ENCODE assay signal across 8 cellular contexts in genomic region chr15:65184944-65185717, GRCh38. TPM values are rescaled to one million over a fixed set of nuclear protein-coding genes. Genes with fewer than 3 reads are reported as not detected.
A peak's percentile ranks its signal among the peaks of the same experiment; 100 is the strongest.
DNase-seq lines count a peak whose midpoint lies in the region; ATAC-seq and TF ChIP-seq lines count a peak whose summit lies in the region.

TSS of gene CLPX (minus strand) at chr15:65185342. CDS start at chr15:65185153, 189 bp downstream.

- ATAC-seq in CD4-positive, CD25-positive, alpha-beta regulatory T cell (ENCODE audit: low read depth in 2 of 2), result peak; percentile 91 to 96
- peak; percentile 78 for ATAC-seq in GM19452 (IDR thresholded peaks at IDR 0.05; ENCODE audit: unreplicated experiment)

- peak within 1 kb of the TSS; percentile 94 to 97 (median 96) for H3K4me3 Mint-ChIP-seq in CD4-positive, CD25-positive, alpha-beta regulatory T cell
- H3K4me3 Mint-ChIP-seq in activated CD4-positive, alpha-beta memory T cell treated with anti-CD3 and anti-CD28 coated beads for 36 hours, result peak within 1 kb of the TSS; percentile 95

- H3K27ac Mint-ChIP-seq in CD4-positive, CD25-positive, alpha-beta regulatory T cell, result peak within 1 kb of the TSS; percentile 96 to 98 (median 97)
- peak within 1 kb of the TSS; percentile 88 for H3K27ac Mint-ChIP-seq in activated CD4-positive, alpha-beta memory T cell treated with anti-CD3 and anti-CD28 coated beads for 36 hours

- POLR2A ChIA-PET in activated CD4-positive, alpha-beta memory T cell treated with anti-CD3 and anti-CD28 coated beads for 36 hours (lab: Charles Lee), result interaction anchor here (0.7 to 3.1 kb wide), 8 partner anchors 24 to 684 kb away, joined by 3 to 33 read pairs (median 4); partner anchors contain the start of genes PARP16, RAB11A and RNU5B-1

- peaks cover 17 to 43% (median 23%) of the 10 kb centered on the region in 4 donors for H3K4me1 Mint-ChIP-seq in CD4-positive, CD25-positive, alpha-beta regulatory T cell
- peaks cover 30% of the 10 kb centered on the region for H3K4me1 Mint-ChIP-seq in activated CD4-positive, alpha-beta memory T cell treated with anti-CD3 and anti-CD28 coated beads for 36 hours (ENCODE audit: low read depth)

- H3K9me3 Mint-ChIP-seq in CD4-positive, CD25-positive, alpha-beta regulatory T cell, result no peaks in the 10 kb centered on the region
- H3K9me3 Mint-ChIP-seq in activated CD4-positive, alpha-beta memory T cell treated with anti-CD3 and anti-CD28 coated beads for 36 hours, result no peaks in the 10 kb centered on the region

- DNase-seq in CD4-positive, CD25-positive, alpha-beta regulatory T cell, result peak; percentile 87 to 98 (median 93)
- DNase-seq in HK-2 (ENCODE audit: unreplicated experiment) (peak; percentile 80), NCI-H82 treated with DMSO at 0.1 percent for 48 hours (lab: John Stamatoyannopoulos, UW; ENCODE audit: unreplicated experiment) (peak; percentile 74), dorsolateral prefrontal cortex (peak; percentile 74 to 93 (median 90))
- peak; percentile 93 for DNase-seq in activated CD4-positive, alpha-beta memory T cell treated with anti-CD3 and anti-CD28 coated beads for 36 hours
- DNase-seq in stimulated activated CD4-positive, alpha-beta T cell treated with anti-CD3 and anti-CD28 coated beads, Interleukin-4, amount 100 ng/mL, for 1 hour, result peak; percentile 90

- no peaks in the 10 kb centered on the region for H3K27me3 ChIP-seq in CD4-positive, CD25-positive, alpha-beta regulatory T cell (ENCODE audit: control insufficient read depth, insufficient read depth, low read length)
- H3K27me3 ChIP-seq in dorsolateral prefrontal cortex, result no peaks in the 10 kb centered on the region
- no peaks in the 10 kb centered on the region for H3K27me3 ChIP-seq in liver (ENCODE audit: control insufficient read depth in 4 of 4, insufficient read depth in 4 of 4, low read length in 3 of 4)

- TF ChIP-seq CTCF in dorsolateral prefrontal cortex (IDR thresholded peaks at IDR 0.05 in 54 of 56, conservative IDR thresholded peaks at IDR 0.05 in 2 of 56; ENCODE audit: low read depth in 1 of 56, partially characterized antibody in 56 of 56) (peak in 17 of 56 donors; percentile 4 to 40 (median 17)), liver (IDR thresholded peaks at IDR 0.05; ENCODE audit: low read depth, low read length, missing input control) (no peak)

- H3K36me3 Mint-ChIP-seq in CD4-positive, CD25-positive, alpha-beta regulatory T cell, result peaks cover 4% of the 10 kb centered on the region
- peaks cover 11% of the 10 kb centered on the region for H3K36me3 Mint-ChIP-seq in activated CD4-positive, alpha-beta memory T cell treated with anti-CD3 and anti-CD28 coated beads for 36 hours

- intact Hi-C loops in activated CD4-positive, alpha-beta memory T cell treated with anti-CD3 and anti-CD28 coated beads for 36 hours (cut with micrococcal nuclease), result loop anchor here (1.0 to 10.0 kb wide), 5 partner anchors 52 to 196 kb away; partner anchors contain the start of genes PDCD7, RNU5A-1, RNU5B-1 and SPG21
- intact Hi-C loops in dorsolateral prefrontal cortex (cut with DNase I), result loop anchor here (2.0 to 5.0 kb wide), 4 partner anchors 50 to 202 kb away; partner anchors contain the start of gene PDCD7 (in 1 of the 2)

- H3K36me3 ChIP-seq in CD4-positive, CD25-positive, alpha-beta regulatory T cell (ENCODE audit: control insufficient read depth, insufficient read depth, low read length), result peaks cover 1% of the 10 kb centered on the region
- peaks cover 0 to 3% (median 0%) of the 10 kb centered on the region in 4 donors for H3K36me3 ChIP-seq in liver (ENCODE audit: control insufficient read depth in 4 of 4, insufficient read depth in 3 of 4, low read depth in 1 of 4, low read length in 3 of 4)

- no peaks in the 10 kb centered on the region for H3K27me3 Mint-ChIP-seq in CD4-positive, CD25-positive, alpha-beta regulatory T cell
- no peaks in the 10 kb centered on the region for H3K27me3 Mint-ChIP-seq in activated CD4-positive, alpha-beta memory T cell treated with anti-CD3 and anti-CD28 coated beads for 36 hours

- H3K9ac ChIP-seq in liver (ENCODE audit: low read depth in 1 of 2, low read length in 2 of 2), result peak within 1 kb of the TSS; percentile 100

- CTCF ChIA-PET in activated CD4-positive, alpha-beta memory T cell treated with anti-CD3 and anti-CD28 coated beads for 36 hours (lab: Charles Lee), result interaction anchor here (0.8 to 3.7 kb wide), 7 partner anchors 27 to 200 kb away, joined by 3 to 20 read pairs (median 4); partner anchors contain the start of genes CILP, PARP16 and RNU5B-1

- peaks cover 28% of the 10 kb centered on the region for H3K4me1 ChIP-seq in CD4-positive, CD25-positive, alpha-beta regulatory T cell (ENCODE audit: control insufficient read depth, insufficient read depth, low read length, poor library complexity, severe bottlenecking)
- H3K4me1 ChIP-seq in liver (ENCODE audit: control insufficient read depth in 4 of 4, insufficient read depth in 4 of 4, low read length in 3 of 4), result peaks cover 7 to 21% (median 16%) of the 10 kb centered on the region in 4 donors

- under 1% methylated on average over 67 of the region's 67 CpGs for WGBS in liver

- H3K4me3 ChIP-seq in CD4-positive, CD25-positive, alpha-beta regulatory T cell (ENCODE audit: low read depth, low read length), result peak within 1 kb of the TSS; percentile 92
- H3K4me3 ChIP-seq in dorsolateral prefrontal cortex (peak within 1 kb of the TSS; percentile 66 to 100 (median 94)), liver (ENCODE audit: low read depth in 1 of 3, low read length in 3 of 3) (peak within 1 kb of the TSS; percentile 67 to 96 (median 94))

- peak within 1 kb of the TSS; percentile 81 for H3K27ac ChIP-seq in CD4-positive, CD25-positive, alpha-beta regulatory T cell (ENCODE audit: insufficient read depth, low read length, poor library complexity, severe bottlenecking)
- peak within 1 kb of the TSS; percentile 80 to 99 (median 96) for H3K27ac ChIP-seq in dorsolateral prefrontal cortex
- peak within 1 kb of the TSS; percentile 98 to 99 for H3K27ac ChIP-seq in liver (ENCODE audit: low read depth in 1 of 2, low read length in 2 of 2)

- H3K9me3 ChIP-seq in CD4-positive, CD25-positive, alpha-beta regulatory T cell (ENCODE audit: control insufficient read depth in 2 of 2, low read length in 2 of 2), result no peaks in the 10 kb centered on the region
- H3K9me3 ChIP-seq in liver (ENCODE audit: control insufficient read depth in 4 of 4, low read length in 3 of 4), result no peaks in the 10 kb centered on the region

- TF ChIP-seq RAD21 in liver (IDR thresholded peaks at IDR 0.05), result peak in 1 of 2 donors; percentile 32

TF ChIP-seq in liver, 16 proteins besides CTCF, POLR2A, EP300 and RAD21 (continues in another document):
- TF ChIP-seq RXRA (IDR thresholded peaks at IDR 0.05) (peak; percentile 81 to 84), HNF4G (IDR thresholded peaks at IDR 0.05) (peak; percentile 1), JUND (IDR thresholded peaks at IDR 0.05) (peak; percentile 39 to 59), NR2F2 (IDR thresholded peaks at IDR 0.05) (peak; percentile 78), SP1 (IDR thresholded peaks at IDR 0.05) (peak; percentile 85), MAX (IDR thresholded peaks at IDR 0.05) (peak; percentile 76), FOXA1 (IDR thresholded peaks at IDR 0.05) (peak; percentile 85), GABPA (IDR thresholded peaks at IDR 0.05 in 1 of 2, conservative IDR thresholded peaks at IDR 0.05 in 1 of 2) (peak; percentile 46 to 86), FOXA2 (IDR thresholded peaks at IDR 0.05) (peak; percentile 5), HNF4A (conservative IDR thresholded peaks at IDR 0.05) (peak; percentile 76 to 83), EGR1 (IDR thresholded peaks at IDR 0.05; ENCODE audit: low read depth in 2 of 2) (peak; percentile 93 to 98), TAF1 (conservative IDR thresholded peaks at IDR 0.05) (no peak), ZBTB33 (IDR thresholded peaks at IDR 0.05) (peak; percentile 96), ATF3 (IDR thresholded peaks at IDR 0.05) (no peak)

RNA-seq across cellular contexts. Expression of gene CLPX, which starts in this region (rescaled TPM):
- total RNA-seq in CD4-positive, CD25-positive, alpha-beta regulatory T cell, result 39.8 TPM
- polyA plus RNA-seq in CD4-positive, CD25-positive, alpha-beta regulatory T cell, result 10 to 100 TPM; 31.2 to 37.5 (median 35.7) TPM
- total RNA-seq in activated CD4-positive, alpha-beta memory T cell treated with anti-CD3 and anti-CD28 coated beads for 36 hours, result 10 to 100 TPM; 58.8 to 64.8 TPM
- total RNA-seq in dorsolateral prefrontal cortex (10 to 100 TPM; 35.4 to 71.8 (median 55.5) TPM), liver (10 to 100 TPM; 39.0 to 79.4 TPM)
- 10 to 100 TPM; 24.8 to 43.1 TPM for polyA plus RNA-seq in liver

Comparison
In these comparisons a context has a peak if more than half of its experiments do, and no peak if none do; other contexts are left out.
1. Peak in every context shown above with its lines: DNase-seq, ATAC-seq, H3K4me3 ChIP-seq and H3K27ac ChIP-seq.